In genomic region chr15:98755138-98755537, GRCh38 we compare ENCODE assay signal across 21 cellular contexts.
A peak's percentile ranks its signal among the peaks of the same experiment; 100 is the strongest.
DNase-seq lines count a peak whose midpoint lies in the region; ATAC-seq, FAIRE-seq and TF ChIP-seq lines count a peak whose summit lies in the region.
"Had no signal": no experiment of that assay in that cellular context is flagged by ENCODE, and none has a peak within 500 bp of the region (broad histone marks: within the 10 kb centered on the region; RNA-seq: fewer than 3 reads in every experiment).

No MANE protein-coding gene starts in this region.

- H2AFZ ChIP-seq in ACC112 (ENCODE audit: low read length, unreplicated experiment) (peak overlapping the region; percentile 2), mammary epithelial cell (ENCODE audit: low read depth, low read length) (no peak overlapping the region)
- H2AFZ ChIP-seq: hepatocyte had no signal

- no peak for FAIRE-seq in HTR-8/SVneo (lab: Jason Lieb, UNC)

- H3K79me2 ChIP-seq in ACC112 (ENCODE audit: control insufficient read depth, insufficient read depth, low read length, unreplicated experiment) (peaks cover 65% of the 10 kb centered on the region), mammary epithelial cell (ENCODE audit: insufficient read depth, low read length) (peaks cover 98% of the 10 kb centered on the region)

- H3K9me3 ChIP-seq in mammary epithelial cell (replicated peaks; ENCODE audit: insufficient read depth, low read length), result no peaks in the 10 kb centered on the region
- H3K9me3 ChIP-seq: ascending aorta, esophagus muscularis mucosa, SJCRH30 had no signal

- CTCF ChIA-PET in mammary epithelial cell (lab: Charles Lee; ENCODE audit: low non-redundant PET), result interaction anchor here (0.6 kb wide), 1 partner anchor 96 kb away, joined by 3 read pairs; no protein-coding TSS in a partner anchor

- intact Hi-C loops in mammary epithelial cell (cut with micrococcal nuclease), result no loop called here

- no peaks in the 10 kb centered on the region for H3K27me3 ChIP-seq in ACC112 (ENCODE audit: insufficient read depth, low read length)
- no peaks in the 10 kb centered on the region for H3K27me3 ChIP-seq in mammary epithelial cell (ENCODE audit: insufficient read depth, low read length)
- H3K27me3 ChIP-seq: ascending aorta, esophagus muscularis mucosa, hepatocyte, SJCRH30 had no signal

- H3K4me3 ChIP-seq in ACC112 (ENCODE audit: low read depth, low read length) (0 out of 2 replicates have a peak overlapping the region, but pooled peaks have one; percentile 17), mammary epithelial cell (replicated peaks in 1 of 3; ENCODE audit: insufficient read depth in 1 of 3, low read depth in 2 of 3, low read length in 3 of 3) (no peak overlapping the region)
- H3K4me3 ChIP-seq: hepatocyte, SJCRH30 had no signal

- WGBS in mammary epithelial cell (ENCODE audit: low coverage, missing lambda C conversion rate), result 71% methylated on average over 7 of the region's 7 CpGs

- H3K9ac ChIP-seq in mammary epithelial cell (ENCODE audit: insufficient read depth, low read length), result no peak overlapping the region

- H3K36me3 ChIP-seq in ACC112 (ENCODE audit: insufficient read depth, low read length) (no peaks in the 10 kb centered on the region), mammary epithelial cell (ENCODE audit: insufficient read depth, low read length) (no peaks in the 10 kb centered on the region)
- H3K36me3 ChIP-seq: ascending aorta, esophagus muscularis mucosa, SJCRH30 had no signal

- peak overlapping the region; percentile 5 for H3K4me2 ChIP-seq in mammary epithelial cell (ENCODE audit: insufficient read depth, low read depth, low read length)
- H3K4me2 ChIP-seq: hepatocyte had no signal

- peaks cover 16% of the 10 kb centered on the region for H3K4me1 ChIP-seq in ACC112 (ENCODE audit: control insufficient read depth, insufficient read depth, low read length, unreplicated experiment)
- H3K4me1 ChIP-seq in mammary epithelial cell (ENCODE audit: insufficient read depth, low read length), result peaks cover 26% of the 10 kb centered on the region

- TF ChIP-seq CTCF in mammary epithelial cell (conservative IDR thresholded peaks at IDR 0.05 in 1 of 2, IDR thresholded peaks at IDR 0.05 in 1 of 2; ENCODE audit: extremely low read depth in 1 of 2, insufficient read depth in 1 of 2, low read depth in 1 of 2, low read length in 2 of 2), result no peak

- BruUV-seq in mammary epithelial cell (replicated peaks; lab: Mats Ljungman, UMichigan), result no TSS peak

- ATAC-seq in GM21360 (IDR thresholded peaks at IDR 0.05; ENCODE audit: unreplicated experiment), result no peak
- ATAC-seq: stimulated activated naive CD8-positive, alpha-beta T cell treated with anti-CD3 and anti-CD28 coated beads, Interleukin-15, amount 100 ng/mL, for 72 hours had no signal

- H3K27ac ChIP-seq in ACC112 (ENCODE audit: low read depth, low read length) (peak overlapping the region; percentile 46; the same call in 1 of the 2 replicates), mammary epithelial cell (ENCODE audit: insufficient read depth, low read depth, low read length) (peak overlapping the region; percentile 18)

- in situ Hi-C loops in mammary epithelial cell (cut with MboI; ENCODE audit: low sequenced_read_pairs in 2 of 2) (no loop called here), ACHN (cut with HindIII; ENCODE audit: low pct_ligation_motif_present, low pct_unique_long_range_greater_than_20kb, low sequenced_read_pairs) (no loop called here)

- dilution Hi-C loops in mammary epithelial cell (cut with HindIII; ENCODE audit: low sequenced_read_pairs), result no loop called here

- no peaks in the 10 kb centered on the region for H4K20me1 ChIP-seq in mammary epithelial cell (ENCODE audit: insufficient read depth, low read length)

- DNase-seq in M059J (ENCODE audit: low read depth) (peak; percentile 30), mammary epithelial cell (peak; percentile 40), iris pigment epithelial cell (ENCODE audit: low read depth) (peak; percentile 71), ACHN (no peak), HTR-8/SVneo (ENCODE audit: insufficient read length, low spot score) (no peak), NOMO-1 treated with dmso at 0.1 percent for 144 hours (lab: John Stamatoyannopoulos, UW; ENCODE audit: unreplicated experiment) (no peak)
- DNase-seq: activated CD4-positive, CD25-positive, alpha-beta regulatory T cell treated with anti-CD3 and anti-CD28 coated beads, Interleukin-2, amount 50 U/mL, for 72 hours; activated effector memory CD4-positive, alpha-beta T cell treated with Interleukin-2 at 50 U/mL for 16 hours; CD4-positive, CD25-positive, alpha-beta regulatory T cell; cortex of kidney; DMS79 treated with DMSO at 0.1 percent for 48 hours; NCI-H1694; NCI-H446; retina; SJCRH30; stimulated activated naive CD8-positive, alpha-beta T cell treated with anti-CD3 and anti-CD28 coated beads, Interleukin-15, amount 100 ng/mL, for 72 hours had no signal

Comparison
In these comparisons a context has a peak if more than half of its experiments do, and no peak if none do; other contexts are left out.
1. DNase-seq: peak in M059J (single experiment), mammary epithelial cell (single experiment) and iris pigment epithelial cell (single experiment); none in ACHN (single experiment), HTR-8/SVneo (single experiment) and NOMO-1 treated with dmso at 0.1 percent for 144 hours (single experiment).